ENCODE assay signal across 16 cellular contexts in the genomic region with DNA sequence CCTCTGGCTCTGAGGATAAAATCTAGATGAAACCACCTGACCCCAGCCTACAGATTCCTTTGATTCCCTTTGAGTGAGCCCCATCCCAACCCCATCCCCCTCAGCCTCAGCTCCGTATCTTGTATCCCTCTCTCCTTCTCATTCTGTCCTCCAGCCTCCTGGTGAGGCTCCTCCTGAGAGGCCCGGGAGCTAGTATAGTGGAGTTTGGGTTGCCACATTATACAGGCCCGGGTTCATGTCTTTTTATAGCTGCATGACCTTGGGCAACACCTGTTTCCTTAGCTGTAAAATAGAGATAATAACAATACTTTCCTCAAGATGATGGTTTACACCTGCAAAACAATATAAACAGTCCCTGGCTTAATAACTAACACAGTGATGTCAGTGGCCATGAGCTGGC.
DNase-seq lines count a peak whose midpoint lies in the region; FAIRE-seq and TF ChIP-seq lines count a peak whose summit lies in the region.
"Had no signal": no experiment of that assay in that cellular context is flagged by ENCODE, and none has a peak within 500 bp of the region (broad histone marks: within the 10 kb centered on the region; RNA-seq: fewer than 3 reads in every experiment).

No MANE protein-coding gene starts in this region.

- 8 to 37% (median 35%) methylated on average over 3 of the region's 3 CpGs for WGBS in small intestine, 3 donors

- H3K9me3 ChIP-seq in small intestine (ENCODE audit: control insufficient read depth, low read depth): no peaks in the 10 kb centered on the region
- H3K9me3 ChIP-seq: SK-N-SH had no signal

- H3K4me1 ChIP-seq in small intestine (ENCODE audit: control insufficient read depth in 2 of 2, insufficient read depth in 1 of 2, low read depth in 1 of 2, low read length in 1 of 2): peaks cover 5 to 10% of the 10 kb centered on the region in 2 donors

- no peak overlapping the region for H3K27ac ChIP-seq in small intestine (ENCODE audit: low read depth in 1 of 2, low read length in 1 of 2)

- H3K36me3 ChIP-seq in small intestine (ENCODE audit: control insufficient read depth in 2 of 2, insufficient read depth in 2 of 2, low read length in 2 of 2): no peaks in the 10 kb centered on the region

- no peaks in the 10 kb centered on the region for H3K36me3 Mint-ChIP-seq in endothelial cell (ENCODE audit: low read depth, unreplicated experiment)

- H3K4me1 Mint-ChIP-seq in endothelial cell (ENCODE audit: unreplicated experiment): peaks cover 38% of the 10 kb centered on the region

- no peaks in the 10 kb centered on the region for H3K27me3 Mint-ChIP-seq in endothelial cell (ENCODE audit: unreplicated experiment)

- peak; percentile 32 for DNase-seq in NCI-H748 (lab: John Stamatoyannopoulos, UW; ENCODE audit: unreplicated experiment)
- DNase-seq in NCI-H748 treated with DMSO at 0.1 percent for 48 hours (lab: John Stamatoyannopoulos, UW): no peak
- DNase-seq in NCI-H69 (lab: John Stamatoyannopoulos, UW): peak; percentile 22
- no peak for DNase-seq in endothelial cell (ENCODE audit: low spot score)
- peak; percentile 60 for DNase-seq in small intestine
- DNase-seq in pons (ENCODE audit: low spot score): no peak
- DNase-seq in GDM1 (lab: John Stamatoyannopoulos, UW): no peak
- no peak for DNase-seq in NCI-H187 treated with DMSO at 0.1 percent for 48 hours (lab: John Stamatoyannopoulos, UW)
- DNase-seq: C1 segment of cervical spinal cord, EL, KBM-7, OCI-M1, SK-N-SH had no signal

- FAIRE-seq in small intestine (lab: Jason Lieb, UNC): no peak
- FAIRE-seq: GM12892, GM18507 had no signal

- H3K9me3 Mint-ChIP-seq in endothelial cell (ENCODE audit: unreplicated experiment): no peaks in the 10 kb centered on the region
- H3K9me3 Mint-ChIP-seq: T-helper 2 cell treated with Interferon-gamma antibody and Interleukin-4, amounts not matched to agents 5 μg/mL and 100 μg/mL, for 36 hours had no signal

- no peak overlapping the region for H3K4me3 Mint-ChIP-seq in endothelial cell (ENCODE audit: unreplicated experiment)
- H3K4me3 Mint-ChIP-seq: T-helper 2 cell treated with Interferon-gamma antibody and Interleukin-4, amounts not matched to agents 5 μg/mL and 100 μg/mL, for 36 hours had no signal

- no peak overlapping the region for H3K4me3 ChIP-seq in small intestine (ENCODE audit: low read depth in 1 of 2, low read length in 2 of 2)

- TF ChIP-seq CTCF in endothelial cell (IDR thresholded peaks at IDR 0.05; ENCODE audit: unreplicated experiment): no peak

- peak overlapping the region; percentile 87 for H3K27ac Mint-ChIP-seq in endothelial cell (ENCODE audit: unreplicated experiment)
- H3K27ac Mint-ChIP-seq: T-helper 2 cell treated with Interferon-gamma antibody and Interleukin-4, amounts not matched to agents 5 μg/mL and 100 μg/mL, for 36 hours had no signal

- H3K27me3 ChIP-seq in small intestine (ENCODE audit: control insufficient read depth in 2 of 2, insufficient read depth in 2 of 2, low read length in 2 of 2): no peaks in the 10 kb centered on the region

Comparison
In these comparisons a context has a peak if more than half of its experiments do, and no peak if none do; other contexts are left out.
1. DNase-seq: peak in NCI-H748 (single experiment), NCI-H69 (single experiment) and small intestine (single experiment); none in NCI-H748 treated with DMSO at 0.1 percent for 48 hours (single experiment), endothelial cell (single experiment), pons (single experiment), GDM1 (single experiment) and NCI-H187 treated with DMSO at 0.1 percent for 48 hours (single experiment).